In the genomic region with DNA sequence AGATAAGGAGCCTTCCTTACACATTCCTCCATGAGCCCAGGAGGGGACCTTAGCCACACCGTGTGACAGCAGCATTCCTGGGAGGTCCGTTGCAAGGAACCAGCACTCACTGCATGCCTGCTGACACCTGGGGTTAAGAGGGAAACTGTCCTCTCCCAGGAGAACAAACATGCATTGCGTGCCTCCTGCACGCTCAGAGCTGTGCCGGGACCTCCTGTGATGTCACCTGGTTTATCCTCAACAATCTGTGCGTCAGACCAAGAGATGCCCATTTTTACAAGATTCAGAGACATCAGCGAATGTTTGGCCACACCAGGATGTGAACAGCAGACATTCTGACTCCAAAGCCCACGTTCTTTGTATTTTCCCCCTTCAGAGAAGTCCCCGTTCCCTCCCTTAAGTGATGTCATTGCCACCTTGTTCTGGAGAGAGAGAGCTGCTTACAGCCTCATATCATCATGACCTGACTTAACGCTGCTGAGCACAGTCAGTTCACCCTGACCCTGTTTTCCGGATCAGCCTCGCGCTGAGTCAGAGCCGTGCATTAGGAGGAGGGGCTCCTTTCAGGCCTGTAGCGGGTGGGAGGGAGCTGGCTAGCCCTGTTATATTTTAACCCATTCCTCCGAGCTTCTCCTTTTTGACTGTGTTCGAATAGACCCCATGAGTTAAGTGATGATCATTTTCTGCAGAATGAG, we compare ENCODE assay signal across 8 cellular contexts. TPM values are rescaled to one million over a fixed set of nuclear protein-coding genes. Genes with fewer than 3 reads are reported as not detected.
DNase-seq lines count a peak whose midpoint lies in the region; ATAC-seq and TF ChIP-seq lines count a peak whose summit lies in the region.

No MANE protein-coding gene starts in this region.

- H3K79me2 ChIP-seq in smooth muscle cell (ENCODE audit: low read depth): no peaks in the 10 kb centered on the region

- 19% methylated on average over 17 of the region's 17 CpGs for WGBS in smooth muscle cell (ENCODE audit: low lambda C conversion rate)

- H3K27ac ChIP-seq in WERI-Rb-1: peak overlapping the region; percentile 70
- no peak overlapping the region for H3K27ac ChIP-seq in foreskin keratinocyte
- peak overlapping the region; percentile 69 for H3K27ac ChIP-seq in smooth muscle cell (ENCODE audit: low read depth)

- no peaks in the 10 kb centered on the region for H3F3A ChIP-seq in smooth muscle cell (ENCODE audit: low read depth)

- H3K9me3 ChIP-seq in WERI-Rb-1 (ENCODE audit: severe bottlenecking): no peaks in the 10 kb centered on the region
- H3K9me3 ChIP-seq in smooth muscle cell (replicated peaks; ENCODE audit: low read depth): no peaks in the 10 kb centered on the region

- H3K4me1 ChIP-seq in foreskin keratinocyte (no peaks in the 10 kb centered on the region), smooth muscle cell (ENCODE audit: low read depth) (peaks cover 6% of the 10 kb centered on the region)

- H3K36me3 ChIP-seq in WERI-Rb-1 (peaks cover 56% of the 10 kb centered on the region), smooth muscle cell (ENCODE audit: low read depth) (no peaks in the 10 kb centered on the region)

- peak; percentile 35 for DNase-seq in AG10803 (ENCODE audit: low read depth)
- peak; percentile 77 for DNase-seq in HFF-Myc (ENCODE audit: extremely low read depth, low read depth)
- DNase-seq in WERI-Rb-1: peak; percentile 72
- peak in 1 of 2 donors; percentile 27 for DNase-seq in foreskin keratinocyte
- DNase-seq in smooth muscle cell (lab: John Stamatoyannopoulos, UW; ENCODE audit: unreplicated experiment): peak; percentile 26
- DNase-seq in amygdala (lab: John Stamatoyannopoulos, UW): no peak
- no peak for DNase-seq in NCI-H446 (lab: John Stamatoyannopoulos, UW)

- no peaks in the 10 kb centered on the region for H3K27me3 ChIP-seq in WERI-Rb-1 (ENCODE audit: insufficient read depth, low read depth, severe bottlenecking)
- H3K27me3 ChIP-seq in foreskin keratinocyte: no peaks in the 10 kb centered on the region
- no peaks in the 10 kb centered on the region for H3K27me3 ChIP-seq in smooth muscle cell (ENCODE audit: low read depth)

- H3K4me2 ChIP-seq in smooth muscle cell: no peak overlapping the region

- peaks cover 18% of the 10 kb centered on the region for H4K20me1 ChIP-seq in smooth muscle cell (ENCODE audit: low read depth)

- no peak overlapping the region for H2AFZ ChIP-seq in smooth muscle cell (ENCODE audit: low read depth)

- H3K4me3 ChIP-seq in AG10803 (ENCODE audit: low read length): no peak overlapping the region
- no peak overlapping the region for H3K4me3 ChIP-seq in HFF-Myc (replicated peaks; ENCODE audit: low read depth, low read length)
- H3K4me3 ChIP-seq in WERI-Rb-1 (ENCODE audit: low read depth, low read length): no peak overlapping the region
- H3K4me3 ChIP-seq in smooth muscle cell: no peak overlapping the region

- ATAC-seq in foreskin keratinocyte (peak; percentile 55), GM18873 (IDR thresholded peaks at IDR 0.05; ENCODE audit: low FRiP score, unreplicated experiment) (no peak)

- no peak for TF ChIP-seq CTCF in AG10803 (conservative IDR thresholded peaks at IDR 0.05; ENCODE audit: low read length)
- TF ChIP-seq CTCF in HFF-Myc (IDR thresholded peaks at IDR 0.05; ENCODE audit: low read depth, low read length, missing control alignments): no peak
- 0 out of 2 replicates have a peak, but pooled peaks have one; percentile 9 for TF ChIP-seq CTCF in WERI-Rb-1 (IDR thresholded peaks at IDR 0.05; ENCODE audit: low read depth, low read length)
- TF ChIP-seq CTCF in foreskin keratinocyte (conservative IDR thresholded peaks at IDR 0.05): no peak
- no peak for TF ChIP-seq CTCF in smooth muscle cell (IDR thresholded peaks at IDR 0.05; ENCODE audit: borderline replicate concordance, insufficient read depth, poor library complexity, severe bottlenecking)

- H3K9ac ChIP-seq in smooth muscle cell (ENCODE audit: low read depth): peak overlapping the region; percentile 54

RNA-seq across cellular contexts. Expression of a gene that starts 36.2 kb away (rescaled TPM):
- total RNA-seq in foreskin keratinocyte: 9.9 and 10.4 TPM in 2 replicates
- 8.5 and 9.0 TPM in 2 replicates for polyA plus RNA-seq in foreskin keratinocyte
- total RNA-seq in smooth muscle cell: 5.3 and 6.9 TPM in 2 replicates
- 7.6 and 7.7 TPM in 2 replicates for polyA plus RNA-seq in smooth muscle cell

RNA-seq across cellular contexts. Expression of a gene that starts 44.8 kb away (rescaled TPM):
- total RNA-seq in foreskin keratinocyte: 5.0 and 5.5 TPM in 2 replicates
- polyA plus RNA-seq in foreskin keratinocyte: 4.8 and 6.0 TPM in 2 replicates
- 12.7 and 25.9 TPM in 2 replicates for total RNA-seq in smooth muscle cell
- polyA plus RNA-seq in smooth muscle cell: 13.8 and 15.3 TPM in 2 replicates

RNA-seq across cellular contexts. Expression of a gene that starts 55.1 kb away (rescaled TPM):
- total RNA-seq in foreskin keratinocyte: 5.5 and 6.1 TPM in 2 replicates
- 2.2 and 2.6 TPM in 2 replicates for polyA plus RNA-seq in foreskin keratinocyte
- total RNA-seq in smooth muscle cell: 2.7 and 4.2 TPM in 2 replicates
- 1.9 and 2.9 TPM in 2 replicates for polyA plus RNA-seq in smooth muscle cell

Comparison
In these comparisons a context has a peak if more than half of its experiments do, and no peak if none do; other contexts are left out.
1. DNase-seq: peak in AG10803 (single experiment), HFF-Myc (single experiment), WERI-Rb-1 (single experiment) and smooth muscle cell (single experiment); none in amygdala (0 of 56) and NCI-H446 (0 of 2).